In the genomic region with DNA sequence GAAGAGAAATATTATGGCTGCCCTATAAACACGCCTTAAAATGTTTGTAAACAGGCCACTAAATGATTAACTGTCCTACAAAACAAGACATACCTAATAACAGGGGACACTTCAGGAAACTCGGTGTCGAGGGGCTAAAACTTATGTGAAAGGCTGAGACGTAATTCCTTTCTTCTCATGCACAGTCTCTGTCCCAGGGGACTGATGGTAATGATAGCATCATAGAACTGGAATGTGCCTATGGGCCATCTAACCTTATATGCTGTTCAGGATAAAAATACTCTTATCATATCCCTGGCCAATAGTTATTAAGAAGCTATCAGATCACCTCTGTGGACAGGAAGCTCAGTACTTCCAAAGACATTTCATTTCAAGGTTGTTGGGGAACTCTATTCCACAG, we compare ENCODE assay signal across 1 cellular context.
TF ChIP-seq lines count a peak whose summit lies in the region.

No MANE protein-coding gene starts in this region.

TF ChIP-seq in IMR-90, 13 proteins besides CTCF, POLR2A, EP300 and RAD21 (continued from another document):
- TF ChIP-seq CEBPB (IDR thresholded peaks at IDR 0.05; ENCODE audit: low read depth, low read length) (no peak), MAFK (IDR thresholded peaks at IDR 0.05; ENCODE audit: low read depth, low read length) (no peak)
- TF ChIP-seq, protein P1, sequence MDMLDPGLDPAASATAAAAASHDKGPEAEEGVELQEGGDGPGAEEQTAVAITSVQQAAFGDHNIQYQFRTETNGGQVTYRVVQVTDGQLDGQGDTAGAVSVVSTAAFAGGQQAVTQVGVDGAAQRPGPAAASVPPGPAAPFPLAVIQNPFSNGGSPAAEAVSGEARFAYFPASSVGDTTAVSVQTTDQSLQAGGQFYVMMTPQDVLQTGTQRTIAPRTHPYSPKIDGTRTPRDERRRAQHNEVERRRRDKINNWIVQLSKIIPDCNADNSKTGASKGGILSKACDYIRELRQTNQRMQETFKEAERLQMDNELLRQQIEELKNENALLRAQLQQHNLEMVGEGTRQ (IDR thresholded peaks at IDR 0.05; ENCODE audit: low read depth, low read length) = no peak
